Comparison of ENCODE assay signal across 27 cellular contexts in genomic region chr2:118006861-118007260, GRCh38.
"Had no signal": no experiment of that assay in that cellular context is flagged by ENCODE, and none has a peak within 500 bp of the region (broad histone marks: within the 10 kb centered on the region; RNA-seq: fewer than 3 reads in every experiment).

No MANE protein-coding gene starts in this region.

- H3K27ac Mint-ChIP-seq: activated B cell treated with CpG ODN at 0.5 μM for 24 hours; activated naive CD8-positive, alpha-beta T cell treated with anti-CD3 and anti-CD28 coated beads, Interleukin-2, amount 10 ng/mL, durations not matched to agents 7 days and 5 days; activated T-helper 1 cell treated with anti-CD3 and anti-CD28 coated beads, Interleukin-12 subunit alpha, Interleukin-12 subunit beta, Interleukin-2, Interleukin-4 antibody, amounts not matched to agents 30 ng/mL and 10 ng/mL and 1 ng/mL, durations not matched to agents 14 hours and 24 hours and 36 hours had no signal

- H3K27me3 Mint-ChIP-seq: activated B cell treated with CpG ODN at 0.5 μM for 24 hours; activated naive CD8-positive, alpha-beta T cell treated with anti-CD3 and anti-CD28 coated beads, Interleukin-2, amount 10 ng/mL, durations not matched to agents 7 days and 5 days; central memory CD8-positive, alpha-beta T cell had no signal

- DNase-seq: activated B cell treated with CpG ODN at 0.5 μM for 24 hours; activated CD4-positive, alpha-beta T cell treated with anti-CD3 and anti-CD28 coated beads for 1 hour; activated CD4-positive, alpha-beta T cell treated with anti-CD3 and anti-CD28 coated beads, Interleukin-2, amount 50 U/mL, for 4 hours; activated CD8-positive, alpha-beta memory T cell treated with anti-CD3 and anti-CD28 coated beads for 24 hours; activated effector memory CD4-positive, alpha-beta T cell treated with anti-CD3 and anti-CD28 coated beads, Interleukin-2, amount 50 U/mL, for 16 hours; activated naive CD4-positive, alpha-beta T cell treated with Interleukin-2 at 50 U/mL for 16 hours; activated naive CD8-positive, alpha-beta T cell treated with anti-CD3 and anti-CD28 coated beads, Interleukin-2, amount 10 ng/mL, durations not matched to agents 7 days and 5 days; amniotic stem cell; body of pancreas; IMR-90; KBM-7; MV-4-11; NCI-H1092 treated with DMSO at 0.1 percent for 48 hours; NCI-H1417 treated with DMSO at 0.1 percent for 48 hours; NCI-H1694; NCI-H2029; NCI-H2107; NCI-H2171 treated with DMSO at 0.1 percent for 48 hours; NCI-H510A treated with DMSO at 0.1 percent for 48 hours; NCI-H69; Peyer's patch; SHP77; SW 1271; T-helper 9 cell had no signal

- H3K9me3 Mint-ChIP-seq: activated B cell treated with CpG ODN at 0.5 μM for 24 hours; activated naive CD8-positive, alpha-beta T cell treated with anti-CD3 and anti-CD28 coated beads, Interleukin-2, amount 10 ng/mL, durations not matched to agents 7 days and 5 days; activated T-helper 1 cell treated with anti-CD3 and anti-CD28 coated beads, Interleukin-12 subunit alpha, Interleukin-12 subunit beta, Interleukin-2, Interleukin-4 antibody, amounts not matched to agents 30 ng/mL and 10 ng/mL and 1 ng/mL, durations not matched to agents 14 hours and 24 hours and 36 hours; central memory CD8-positive, alpha-beta T cell had no signal

- H3K4me3 Mint-ChIP-seq: activated B cell treated with CpG ODN at 0.5 μM for 24 hours; activated naive CD8-positive, alpha-beta T cell treated with anti-CD3 and anti-CD28 coated beads, Interleukin-2, amount 10 ng/mL, durations not matched to agents 7 days and 5 days; activated T-helper 1 cell treated with anti-CD3 and anti-CD28 coated beads, Interleukin-12 subunit alpha, Interleukin-12 subunit beta, Interleukin-2, Interleukin-4 antibody, amounts not matched to agents 30 ng/mL and 10 ng/mL and 1 ng/mL, durations not matched to agents 14 hours and 24 hours and 36 hours; central memory CD8-positive, alpha-beta T cell had no signal

- ATAC-seq: body of pancreas, SK-N-SH treated with all-trans-retinoic acid at 6 μM for 48 hours had no signal
